ENCODE assay signal across 8 cellular contexts in genomic region chr1:39391741-39392679, GRCh38.
DNase-seq lines count a peak whose midpoint lies in the region; ATAC-seq and TF ChIP-seq lines count a peak whose summit lies in the region.

No MANE protein-coding gene starts in this region.

- H3K27ac Mint-ChIP-seq in CD4-positive, alpha-beta memory T cell: peak overlapping the region; percentile 1 to 83 (median 65)
- peak overlapping the region; percentile 33 for H3K27ac Mint-ChIP-seq in type B pancreatic cell

- H3K36me3 Mint-ChIP-seq in CD4-positive, alpha-beta memory T cell: peaks cover 44 to 65% of the 10 kb centered on the region in 2 donors
- peaks cover 17% of the 10 kb centered on the region for H3K36me3 Mint-ChIP-seq in type B pancreatic cell

- POLR2A ChIA-PET in CD4-positive, alpha-beta memory T cell (lab: Charles Lee; ENCODE audit: partially characterized antibody): interaction anchor here (0.8 to 1.0 kb wide), 3 partner anchors 8 to 18 kb away, joined by 3 to 7 read pairs (median 3); no protein-coding TSS in a partner anchor

- TF ChIP-seq CTCF in lung (IDR thresholded peaks at IDR 0.05; ENCODE audit: control extremely low read depth, extremely low read depth) (no peak), type B pancreatic cell (conservative IDR thresholded peaks at IDR 0.05) (no peak)

- H3K27me3 Mint-ChIP-seq in CD4-positive, alpha-beta memory T cell: no peaks in the 10 kb centered on the region
- H3K27me3 Mint-ChIP-seq in type B pancreatic cell: no peaks in the 10 kb centered on the region

- WGBS in lung, 2 donors: 46 to 70% methylated on average over 5 of the region's 5 CpGs

- intact Hi-C loops in CD4-positive, alpha-beta memory T cell (cut with micrococcal nuclease): no loop called here

- peaks cover 0 to 7% (median 0%) of the 10 kb centered on the region in 8 donors for H3K9me3 Mint-ChIP-seq in CD4-positive, alpha-beta memory T cell
- H3K9me3 Mint-ChIP-seq in type B pancreatic cell: no peaks in the 10 kb centered on the region

- peaks cover 37% of the 10 kb centered on the region for H3K36me3 ChIP-seq in CD4-positive, alpha-beta memory T cell (ENCODE audit: insufficient read depth, low read length)
- peaks cover 7 to 22% of the 10 kb centered on the region in 2 donors for H3K36me3 ChIP-seq in lung (ENCODE audit: control insufficient read depth in 2 of 2, insufficient read depth in 2 of 2, low read length in 2 of 2)

- peaks cover 64% of the 10 kb centered on the region for H3K4me1 ChIP-seq in CD4-positive, alpha-beta memory T cell (ENCODE audit: insufficient read depth, low read length)
- H3K4me1 ChIP-seq in lung (ENCODE audit: control insufficient read depth in 2 of 2, insufficient read depth in 2 of 2, low read length in 2 of 2): peaks cover 12 to 49% of the 10 kb centered on the region in 2 donors

- peaks cover 55 to 79% (median 69%) of the 10 kb centered on the region in 4 donors for H3K4me1 Mint-ChIP-seq in CD4-positive, alpha-beta memory T cell
- H3K4me1 Mint-ChIP-seq in type B pancreatic cell (ENCODE audit: unreplicated experiment): peaks cover 51% of the 10 kb centered on the region

- H3K27me3 ChIP-seq in CD4-positive, alpha-beta memory T cell (ENCODE audit: insufficient read depth, low read length): no peaks in the 10 kb centered on the region
- H3K27me3 ChIP-seq in lung (ENCODE audit: control insufficient read depth, insufficient read depth): no peaks in the 10 kb centered on the region

- ATAC-seq in lung (ENCODE audit: insufficient read depth, low FRiP score): peak; percentile 63
- ATAC-seq in GM21360 (IDR thresholded peaks at IDR 0.05; ENCODE audit: unreplicated experiment): no peak

- CTCF ChIA-PET in CD4-positive, alpha-beta memory T cell (lab: Charles Lee; ENCODE audit: partially characterized antibody): interaction anchor here (0.7 to 5.7 kb wide), 5 partner anchors 7 to 519 kb away, joined by 3 to 40 read pairs (median 3); partner anchors contain the start of gene MYCBP

- H3K4me3 Mint-ChIP-seq in CD4-positive, alpha-beta memory T cell: peak overlapping the region in 4 of 8 donors; percentile 3 to 41 (median 17)
- no peak overlapping the region for H3K4me3 Mint-ChIP-seq in type B pancreatic cell

- no peak for DNase-seq in CD4-positive, alpha-beta memory T cell
- DNase-seq in NCI-H2196 (lab: John Stamatoyannopoulos, UW; ENCODE audit: unreplicated experiment) (peak; percentile 61), dermis blood vessel endothelial cell (peak; percentile 94), lung (ENCODE audit: low spot score) (no peak), type B pancreatic cell (ENCODE audit: extremely low spot score, unreplicated experiment) (no peak), NCI-H82 treated with DMSO at 0.1 percent for 48 hours (lab: John Stamatoyannopoulos, UW; ENCODE audit: unreplicated experiment) (no peak)
- no peak for DNase-seq in activated CD8-positive, alpha-beta memory T cell treated with anti-CD3 and anti-CD28 coated beads, Interleukin-2, amount 50 U/mL, for 48 hours

- H3K4me3 ChIP-seq in CD4-positive, alpha-beta memory T cell (ENCODE audit: low read length in 2 of 2): no peak overlapping the region
- no peak overlapping the region for H3K4me3 ChIP-seq in lung

- H3K9me3 ChIP-seq in CD4-positive, alpha-beta memory T cell (ENCODE audit: control insufficient read depth in 1 of 2, low read length in 2 of 2): no peaks in the 10 kb centered on the region
- no peaks in the 10 kb centered on the region for H3K9me3 ChIP-seq in lung (ENCODE audit: control insufficient read depth in 2 of 2, insufficient read depth in 1 of 2, low read length in 1 of 2)

- no peak overlapping the region for H3K27ac ChIP-seq in CD4-positive, alpha-beta memory T cell (ENCODE audit: low read depth, low read length)
- peak overlapping the region; percentile 64 to 81 for H3K27ac ChIP-seq in lung (ENCODE audit: low read depth in 1 of 2, low read length in 1 of 2)

Comparison
In these comparisons a context has a peak if more than half of its experiments do, and no peak if none do; other contexts are left out.
1. DNase-seq: peak in NCI-H2196 (single experiment) and dermis blood vessel endothelial cell (single experiment); none in CD4-positive, alpha-beta memory T cell (0 of 5), lung (single experiment), type B pancreatic cell (single experiment), activated CD8-positive, alpha-beta memory T cell treated with anti-CD3 and anti-CD28 coated beads, Interleukin-2, amount 50 U/mL, for 48 hours (single experiment) and NCI-H82 treated with DMSO at 0.1 percent for 48 hours (single experiment).